Comparison of ENCODE assay signal across 15 cellular contexts in the genomic region with DNA sequence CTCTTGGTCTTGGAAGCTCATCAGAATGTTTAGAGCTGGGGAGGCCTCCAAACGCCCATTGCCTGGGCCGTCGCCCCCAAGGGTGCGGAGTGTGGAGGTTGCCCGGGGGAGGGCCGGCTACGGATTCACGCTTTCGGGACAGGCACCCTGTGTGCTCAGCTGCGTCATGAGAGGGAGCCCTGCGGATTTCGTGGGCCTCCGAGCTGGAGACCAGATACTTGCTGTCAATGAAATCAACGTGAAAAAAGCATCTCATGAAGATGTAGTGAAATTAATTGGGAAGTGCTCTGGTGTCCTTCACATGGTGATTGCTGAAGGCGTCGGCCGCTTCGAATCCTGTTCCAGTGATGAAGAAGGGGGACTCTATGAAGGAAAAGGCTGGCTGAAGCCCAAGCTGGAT. TPM values are rescaled to one million over a fixed set of nuclear protein-coding genes. Genes with fewer than 3 reads are reported as not detected.
DNase-seq lines count a peak whose midpoint lies in the region; ATAC-seq and TF ChIP-seq lines count a peak whose summit lies in the region.
"Had no signal": no experiment of that assay in that cellular context is flagged by ENCODE, and none has a peak within 500 bp of the region (broad histone marks: within the 10 kb centered on the region; RNA-seq: fewer than 3 reads in every experiment).

No MANE protein-coding gene starts in this region.

- H3K4me1 Mint-ChIP-seq in GM23338 (peaks cover 13% of the 10 kb centered on the region), endothelial cell (ENCODE audit: unreplicated experiment) (peaks cover 44% of the 10 kb centered on the region), progenitor cell of endocrine pancreas (ENCODE audit: low read depth) (peaks cover 18% of the 10 kb centered on the region)

- no peaks in the 10 kb centered on the region; the same call in 2 of the 3 replicates for H3K9me3 Mint-ChIP-seq in GM23338
- H3K9me3 Mint-ChIP-seq in endothelial cell (ENCODE audit: unreplicated experiment) = no peaks in the 10 kb centered on the region
- H3K9me3 Mint-ChIP-seq in progenitor cell of endocrine pancreas (ENCODE audit: low read depth) = no peaks in the 10 kb centered on the region

- ATAC-seq in GM23338 = no peak

- H4K20me1 ChIP-seq in GM23338 (replicated peaks; ENCODE audit: insufficient read depth) = no peaks in the 10 kb centered on the region; the same call in none of the 2 replicates

- no peaks in the 10 kb centered on the region for H3K27me3 ChIP-seq in GM23338 (ENCODE audit: insufficient read depth)

- H3K4me1 ChIP-seq in GM23338 (ENCODE audit: insufficient read depth) = peaks cover 6% of the 10 kb centered on the region; the same call in 1 of the 2 replicates

- no peak overlapping the region for H3K4me3 ChIP-seq in GM23338

- H3K9me2 ChIP-seq in GM23338 (ENCODE audit: insufficient read depth) = no peaks in the 10 kb centered on the region

- H3K27me3 Mint-ChIP-seq in GM23338 (ENCODE audit: insufficient read depth, low read depth, poor library complexity) (peaks cover 18% of the 10 kb centered on the region), endothelial cell (ENCODE audit: unreplicated experiment) (peaks cover 4% of the 10 kb centered on the region), progenitor cell of endocrine pancreas (no peaks in the 10 kb centered on the region)

- H3K4me2 ChIP-seq in GM23338 = no peak overlapping the region
- H3K4me2 ChIP-seq: KMS-11 had no signal

- H3K36me3 ChIP-seq in GM23338 (ENCODE audit: insufficient read depth) = no peaks in the 10 kb centered on the region

- no peak for TF ChIP-seq CTCF in GM23338 (conservative IDR thresholded peaks at IDR 0.05; ENCODE audit: low read depth in 2 of 2)
- no peak for TF ChIP-seq CTCF in endothelial cell (IDR thresholded peaks at IDR 0.05; ENCODE audit: unreplicated experiment)
- TF ChIP-seq CTCF in progenitor cell of endocrine pancreas (IDR thresholded peaks at IDR 0.05; ENCODE audit: unreplicated experiment) = no peak

- H3K27ac Mint-ChIP-seq in GM23338 (peak overlapping the region; percentile 37; the same call in 1 of the 2 replicates), endothelial cell (ENCODE audit: unreplicated experiment) (no peak overlapping the region), progenitor cell of endocrine pancreas (peak overlapping the region; percentile 4)

- H3K79me2 ChIP-seq in GM23338 (replicated peaks; ENCODE audit: insufficient read depth) = peaks cover 3% of the 10 kb centered on the region; the same call in 1 of the 2 replicates

- no peak overlapping the region for H3K4me3 Mint-ChIP-seq in GM23338
- peak overlapping the region; percentile 73 for H3K4me3 Mint-ChIP-seq in endothelial cell (ENCODE audit: unreplicated experiment)
- H3K4me3 Mint-ChIP-seq in progenitor cell of endocrine pancreas (ENCODE audit: low read depth) = no peak overlapping the region

- H3K36me3 Mint-ChIP-seq in GM23338 (ENCODE audit: low read depth) = peaks cover 3% of the 10 kb centered on the region; the same call in 2 of the 3 replicates
- peaks cover 35% of the 10 kb centered on the region for H3K36me3 Mint-ChIP-seq in endothelial cell (ENCODE audit: low read depth, unreplicated experiment)
- H3K36me3 Mint-ChIP-seq in progenitor cell of endocrine pancreas (ENCODE audit: insufficient read depth) = peaks cover 17% of the 10 kb centered on the region

- peak; percentile 34 for DNase-seq in activated CD8-positive, alpha-beta memory T cell treated with anti-CD3 and anti-CD28 coated beads, Interleukin-2, amount 50 U/mL, for 48 hours
- no peak for DNase-seq in activated CD8-positive, alpha-beta memory T cell treated with anti-CD3 and anti-CD28 coated beads, Interleukin-2, amount 50 U/mL, for 4 hours
- DNase-seq in GM23338 (ENCODE audit: low spot score) (no peak), endothelial cell (ENCODE audit: low spot score) (no peak), progenitor cell of endocrine pancreas (ENCODE audit: low spot score, unreplicated experiment) (no peak), HCEC 1CT (no peak), UCSD-AML1 (lab: John Stamatoyannopoulos, UW; ENCODE audit: unreplicated experiment) (no peak)
- no peak for DNase-seq in stimulated activated naive CD4-positive, alpha-beta T cell treated with Interleukin-2 at 50 U/mL for 16 hours (lab: John Stamatoyannopoulos, UW)
- DNase-seq: C1 segment of cervical spinal cord, H7, NCI-H1092, NCI-H2107, NCI-H345, NCI-H69 had no signal

- H3K27ac ChIP-seq in GM23338 (ENCODE audit: low read depth) = no peak overlapping the region
- H3K27ac ChIP-seq: KMS-11 had no signal

- no peaks in the 10 kb centered on the region for H3F3A ChIP-seq in GM23338 (replicated peaks; ENCODE audit: low read depth)

- H2AFZ ChIP-seq in GM23338 = no peak overlapping the region

TF ChIP-seq in GM23338, 12 proteins besides CTCF, POLR2A, EP300 and RAD21 (continues in another document):
- TF ChIP-seq NANOG (IDR thresholded peaks at IDR 0.05; ENCODE audit: borderline replicate concordance) (no peak), ETS1 (IDR thresholded peaks at IDR 0.05) (no peak), ZNF331 (CRISPR knock-in tag; IDR thresholded peaks at IDR 0.05; ENCODE audit: low read depth) (no peak), JUNB (IDR thresholded peaks at IDR 0.05; ENCODE audit: unreplicated experiment) (no peak), EZH2phosphoT487 (IDR thresholded peaks at IDR 0.05; ENCODE audit: unreplicated experiment) (no peak), EZH2 (IDR thresholded peaks at IDR 0.05; ENCODE audit: low read depth, unreplicated experiment) (no peak), ZNF114 (CRISPR knock-in tag; IDR thresholded peaks at IDR 0.05) (no peak)

RNA-seq across cellular contexts. Expression of gene RGS12, which starts 23.3 kb away (rescaled TPM):
- total RNA-seq in GM23338 (2014; rRNA removed; shearing (Covaris generic)) = 13.4 and 19.0 TPM in 2 replicates
- 8.0 and 8.2 TPM in 2 replicates for polyA plus RNA-seq in GM23338 (2016; fragmentation: Nextera tagmentation; extraction: Ambion mirVana)
- total RNA-seq in endothelial cell (ENCODE audit: unreplicated experiment) (116 TPM), progenitor cell of endocrine pancreas (102 and 106 TPM in 2 replicates)
